Comparison of ENCODE assay signal across 1 cellular context in genomic region chr7:149209518-149210269, GRCh38.
TF ChIP-seq lines count a peak whose summit lies in the region.

No MANE protein-coding gene starts in this region.

TF ChIP-seq in GM23338, 12 proteins besides CTCF, POLR2A, EP300 and RAD21 (continued from another document):
- TF ChIP-seq ZNF462 (CRISPR knock-in tag; IDR thresholded peaks at IDR 0.05) (no peak), ZNF331 (CRISPR knock-in tag; IDR thresholded peaks at IDR 0.05; ENCODE audit: low read depth) (no peak), ZNF114 (CRISPR knock-in tag; IDR thresholded peaks at IDR 0.05) (no peak), JUNB (IDR thresholded peaks at IDR 0.05; ENCODE audit: unreplicated experiment) (no peak), EZH2phosphoT487 (IDR thresholded peaks at IDR 0.05; ENCODE audit: unreplicated experiment) (no peak)
